In the genomic region with DNA sequence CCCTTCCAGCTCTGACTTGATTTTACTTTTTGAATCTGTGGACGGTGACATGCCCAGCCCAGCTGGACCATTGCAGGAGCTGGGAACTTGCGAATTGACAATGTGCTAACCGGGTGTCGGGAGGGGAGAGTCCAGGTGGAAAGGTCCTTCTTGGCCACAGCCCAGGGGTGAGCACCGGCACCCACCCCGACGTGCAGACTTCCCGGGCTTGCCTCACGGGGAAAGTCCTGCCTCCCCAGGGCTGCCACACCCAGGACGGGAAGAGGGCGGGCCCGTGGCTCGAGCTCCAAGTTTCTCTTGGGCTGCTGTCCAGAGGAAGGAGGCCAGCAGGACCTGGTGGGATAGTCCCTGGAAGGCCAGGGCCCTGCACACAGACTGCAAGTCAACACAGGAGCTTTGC, we compare ENCODE assay signal across 15 cellular contexts. TPM values are rescaled to one million over a fixed set of nuclear protein-coding genes. Genes with fewer than 3 reads are reported as not detected.
A peak's percentile ranks its signal among the peaks of the same experiment; 100 is the strongest.
DNase-seq lines count a peak whose midpoint lies in the region; ATAC-seq, FAIRE-seq and TF ChIP-seq lines count a peak whose summit lies in the region.
"Had no signal": no experiment of that assay in that cellular context is flagged by ENCODE, and none has a peak within 500 bp of the region (broad histone marks: within the 10 kb centered on the region; RNA-seq: fewer than 3 reads in every experiment).

No MANE protein-coding gene starts in this region.

- 45% methylated on average over 7 of the region's 13 CpGs for WGBS in right lobe of liver (ENCODE audit: insufficient coverage, low coverage, low lambda C conversion rate, missing lambda C conversion rate)
- 39% methylated on average over 4 of the region's 13 CpGs for WGBS in suprapubic skin

- no peaks in the 10 kb centered on the region for H3K36me3 ChIP-seq in HEK293 (ENCODE audit: control insufficient read depth in 2 of 2, insufficient read depth in 1 of 2, low read length in 2 of 2)
- H3K36me3 ChIP-seq in right lobe of liver, result no peaks in the 10 kb centered on the region
- peaks cover 4% of the 10 kb centered on the region for H3K36me3 ChIP-seq in suprapubic skin
- H3K36me3 ChIP-seq in neural progenitor cell, result no peaks in the 10 kb centered on the region

- H3K4me2 ChIP-seq in neural progenitor cell, result no peak overlapping the region

- DNase-seq in cardiac fibroblast (ENCODE audit: low read depth in 2 of 2) (peak; percentile 52 to 64), right lobe of liver (peak in 1 of 3 donors; percentile 64), suprapubic skin (ENCODE audit: low spot score in 2 of 2) (peak in 1 of 2 donors; percentile 78), nucleus accumbens (lab: John Stamatoyannopoulos, UW) (no peak), neural progenitor cell (ENCODE audit: low spot score) (no peak), RCC 7860 (ENCODE audit: low spot score) (no peak)
- DNase-seq: activated CD4-positive, alpha-beta T cell treated with anti-CD3 and anti-CD28 coated beads for 4 hours; activated naive CD8-positive, alpha-beta T cell treated with anti-CD3 and anti-CD28 coated beads for 36 hours; midbrain; NCI-H2171; stimulated activated CD4-positive, alpha-beta T cell treated with anti-CD3 and anti-CD28 coated beads, Interleukin-4, amount 100 ng/mL, for 24 hours had no signal

- POLR2A ChIA-PET in HEK293 (lab: Yijun Ruan, JAX), result no interaction called here

- intact Hi-C loops in right lobe of liver (cut with DNase I), result no loop called here

- H3K27me3 ChIP-seq in right lobe of liver (no peaks in the 10 kb centered on the region), suprapubic skin (no peaks in the 10 kb centered on the region), neural progenitor cell (no peaks in the 10 kb centered on the region)

- H3K9ac ChIP-seq in neural progenitor cell, result no peak overlapping the region

- no peak for FAIRE-seq in RCC 7860 (lab: Jason Lieb, UNC)
- FAIRE-seq: frontal cortex had no signal

- no peak for TF ChIP-seq CTCF in HEK293 (tag by site-specific recombination; IDR thresholded peaks at IDR 0.05)
- no peak for TF ChIP-seq CTCF in cardiac fibroblast (IDR thresholded peaks at IDR 0.05; ENCODE audit: low read depth, low read length)
- TF ChIP-seq CTCF in right lobe of liver (IDR thresholded peaks at IDR 0.05), result no peak
- TF ChIP-seq CTCF in suprapubic skin (IDR thresholded peaks at IDR 0.05), result no peak
- no peak for TF ChIP-seq CTCF in neural progenitor cell (IDR thresholded peaks at IDR 0.05)

- H3F3A ChIP-seq in neural progenitor cell (ENCODE audit: low read depth), result peaks cover 8% of the 10 kb centered on the region

- peaks cover 10% of the 10 kb centered on the region for H3K27me3 Mint-ChIP-seq in neural progenitor cell (ENCODE audit: insufficient read depth, low read depth)
- H3K27me3 Mint-ChIP-seq: type B pancreatic cell had no signal

- H3K9me3 ChIP-seq in HEK293 (ENCODE audit: control insufficient read depth, insufficient read depth, low read depth, low read length) (no peaks in the 10 kb centered on the region), right lobe of liver (no peaks in the 10 kb centered on the region), suprapubic skin (no peaks in the 10 kb centered on the region), neural progenitor cell (ENCODE audit: low read depth) (no peaks in the 10 kb centered on the region)

- no peaks in the 10 kb centered on the region for H3K9me3 Mint-ChIP-seq in neural progenitor cell
- H3K9me3 Mint-ChIP-seq: activated naive CD8-positive, alpha-beta T cell treated with anti-CD3 and anti-CD28 coated beads for 36 hours; type B pancreatic cell had no signal

- no peak for TF ChIP-seq EP300 in suprapubic skin (IDR thresholded peaks at IDR 0.05)

- H3K27ac ChIP-seq in HEK293 (ENCODE audit: extremely low read depth, low read depth, low read length) (no peak overlapping the region), right lobe of liver (no peak overlapping the region), suprapubic skin (peak overlapping the region; percentile 77), neural progenitor cell (no peak overlapping the region)

- H3K4me1 ChIP-seq in HEK293 (ENCODE audit: control insufficient read depth, insufficient read depth, low read length) (no peaks in the 10 kb centered on the region), right lobe of liver (no peaks in the 10 kb centered on the region), suprapubic skin (peaks cover 38% of the 10 kb centered on the region), neural progenitor cell (peaks cover 16% of the 10 kb centered on the region)

- H3K4me3 ChIP-seq in HEK293 (ENCODE audit: low read depth, low read length) (no peak overlapping the region), cardiac fibroblast (replicated peaks in 1 of 2; ENCODE audit: low read depth in 2 of 2, low read length in 2 of 2) (peak overlapping the region in 1 of 2 donors; percentile 39), right lobe of liver (no peak overlapping the region), suprapubic skin (peak overlapping the region; percentile 37), neural progenitor cell (no peak overlapping the region)

- peak; percentile 51 to 85 (median 67) for ATAC-seq in right lobe of liver
- no peak for ATAC-seq in GM19467 (IDR thresholded peaks at IDR 0.05; ENCODE audit: unreplicated experiment)

- H3K27ac Mint-ChIP-seq in neural progenitor cell, result no peak overlapping the region
- H3K27ac Mint-ChIP-seq: activated naive CD8-positive, alpha-beta T cell treated with anti-CD3 and anti-CD28 coated beads for 36 hours; type B pancreatic cell had no signal

- H3K36me3 Mint-ChIP-seq in neural progenitor cell, result no peaks in the 10 kb centered on the region
- H3K36me3 Mint-ChIP-seq: activated naive CD8-positive, alpha-beta T cell treated with anti-CD3 and anti-CD28 coated beads for 36 hours; type B pancreatic cell had no signal

- no peak overlapping the region for H3K4me3 Mint-ChIP-seq in neural progenitor cell
- H3K4me3 Mint-ChIP-seq: activated naive CD8-positive, alpha-beta T cell treated with anti-CD3 and anti-CD28 coated beads for 36 hours; type B pancreatic cell had no signal

- no peaks in the 10 kb centered on the region for H4K20me1 ChIP-seq in neural progenitor cell (ENCODE audit: low read depth)

- no peak for TF ChIP-seq POLR2A in right lobe of liver (IDR thresholded peaks at IDR 0.05)
- TF ChIP-seq POLR2A in suprapubic skin (IDR thresholded peaks at IDR 0.05), result no peak

- peaks cover 25% of the 10 kb centered on the region for H3K4me1 Mint-ChIP-seq in neural progenitor cell
- H3K4me1 Mint-ChIP-seq: activated naive CD8-positive, alpha-beta T cell treated with anti-CD3 and anti-CD28 coated beads for 36 hours had no signal

- H3K79me2 ChIP-seq in neural progenitor cell (ENCODE audit: low read depth), result no peaks in the 10 kb centered on the region

- H2AFZ ChIP-seq in neural progenitor cell (replicated peaks), result no peak overlapping the region

- CTCF ChIA-PET in HEK293 (lab: Yijun Ruan, JAX), result interaction anchor here (1.0 kb wide), 1 partner anchor 9 kb away, joined by 5 read pairs; no protein-coding TSS in a partner anchor

TF ChIP-seq in HEK293, 187 proteins besides CTCF, POLR2A, EP300 and RAD21:
- no peak for TF ChIP-seq ZNF514 (tag by site-specific recombination; IDR thresholded peaks at IDR 0.05)
- peak; percentile 32; the same call in 1 of the 2 replicates for TF ChIP-seq KLF1 (tag by site-specific recombination; IDR thresholded peaks at IDR 0.05)

RNA-seq across cellular contexts. Expression of gene CARD14, which starts 17.7 kb away (rescaled TPM):
- under 1 TPM in 3 of 6 experiments, not detected in 3; 0.20 to 0.29 (median 0.22) TPM for total RNA-seq in right lobe of liver
- 10 to 100 TPM; 32.1 to 92.5 (median 45.3) TPM for total RNA-seq in suprapubic skin
- total RNA-seq in neural progenitor cell (ENCODE audit: low replicate concordance), result 0.56 and 0.60 TPM in 2 replicates
- total RNA-seq: activated naive CD8-positive, alpha-beta T cell treated with anti-CD3 and anti-CD28 coated beads for 36 hours had no signal

RNA-seq across cellular contexts. Expression of gene SGSH, which starts 32.6 kb away (rescaled TPM):
- total RNA-seq in right lobe of liver (10 to 100 TPM in 5 of 6 experiments, 1 to 10 TPM in 1; 9.7 to 23.5 (median 15.7) TPM), suprapubic skin (10 to 100 TPM; 27.0 to 79.3 (median 31.2) TPM), neural progenitor cell (ENCODE audit: low replicate concordance) (7.2 and 12.4 TPM in 2 replicates)

RNA-seq across cellular contexts. Expression of gene SLC26A11, which starts 32.7 kb away (rescaled TPM):
- total RNA-seq in right lobe of liver, result 1 to 10 TPM; 5.8 to 9.8 (median 6.5) TPM
- total RNA-seq in suprapubic skin, result 10 to 100 TPM; 14.1 to 38.9 (median 26.5) TPM
- total RNA-seq in neural progenitor cell (ENCODE audit: low replicate concordance), result 7.9 and 24.1 TPM in 2 replicates

RNA-seq across cellular contexts. Expression of gene EIF4A3, which starts 40.6 kb away (rescaled TPM):
- total RNA-seq in right lobe of liver (10 to 100 TPM; 21.6 to 41.7 (median 32.2) TPM), suprapubic skin (10 to 100 TPM; 59.8 to 69.2 (median 65.7) TPM), neural progenitor cell (ENCODE audit: low replicate concordance) (89.3 and 102 TPM in 2 replicates)

Comparison
In these comparisons a context has a peak if more than half of its experiments do, and no peak if none do; other contexts are left out.
1. DNase-seq: peak in cardiac fibroblast (2 of 2); none in nucleus accumbens (0 of 56), neural progenitor cell (single experiment) and RCC 7860 (single experiment).
2. RNA of gene CARD14, which starts 17.7 kb away (total RNA-seq): 32.1 to 92.5 TPM in suprapubic skin; 0.56 to 0.60 TPM in neural progenitor cell and 0.20 to 0.29 TPM in right lobe of liver; every median in the first group is over 10 times any median in the second.